1 cellular context compared by ENCODE assay signal in genomic region chr1:145074021-145074559, GRCh38. TPM values are rescaled to one million over a fixed set of nuclear protein-coding genes. Genes with fewer than 3 reads are reported as not detected.
"Had no signal": no experiment of that assay in that cellular context is flagged by ENCODE, and none has a peak within 500 bp of the region (broad histone marks: within the 10 kb centered on the region; RNA-seq: fewer than 3 reads in every experiment).

No MANE protein-coding gene starts in this region.

RNA-seq across cellular contexts. Expression of gene FAM72D, which starts 21.7 kb away (rescaled TPM):
- polyA plus RNA-seq: IgD-negative memory B cell had no signal
